Comparison of ENCODE assay signal across 19 cellular contexts in genomic region chr12:75709474-75709873, GRCh38.
DNase-seq lines count a peak whose midpoint lies in the region; ATAC-seq and TF ChIP-seq lines count a peak whose summit lies in the region.
"Had no signal": no experiment of that assay in that cellular context is flagged by ENCODE, and none has a peak within 500 bp of the region (broad histone marks: within the 10 kb centered on the region; RNA-seq: fewer than 3 reads in every experiment).

No MANE protein-coding gene starts in this region.

- WGBS in IMR-90 (ENCODE audit: extremely low coverage in 2 of 2, insufficient read length in 1 of 2), 2 experiments, result no CpG with 5 or more reads among the region's 2 CpGs

- intact Hi-C loops in IMR-90 (cut with micrococcal nuclease) (no loop called here), Panc1 (cut with micrococcal nuclease; ENCODE audit: unreplicated experiment) (loop anchor here (5.0 to 10.0 kb wide), 2 partner anchors 85 to 268 kb away; no protein-coding TSS in a partner anchor), left ventricle myocardium superior (cut with micrococcal nuclease) (no loop called here)

- peak overlapping the region; percentile 61; the same call in 1 of the 2 replicates for H3K23ac ChIP-seq in IMR-90 (ENCODE audit: low read depth, low read length)

- H3K36me3 ChIP-seq in IMR-90 (ENCODE audit: control insufficient read depth, insufficient read depth, low read length) (no peaks in the 10 kb centered on the region), Panc1 (ENCODE audit: control insufficient read depth, insufficient read depth, low read length) (no peaks in the 10 kb centered on the region)
- H3K36me3 ChIP-seq: SJCRH30 had no signal

- H4K20me1 ChIP-seq in IMR-90 (ENCODE audit: insufficient read depth, low read length), result no peaks in the 10 kb centered on the region

- H2AFZ ChIP-seq in IMR-90 (replicated peaks; ENCODE audit: low read length, poor library complexity), result peak overlapping the region; percentile 56

- H3K27me3 ChIP-seq in IMR-90 (ENCODE audit: control insufficient read depth, insufficient read depth, low read length), result no peaks in the 10 kb centered on the region
- no peaks in the 10 kb centered on the region for H3K27me3 ChIP-seq in Panc1 (ENCODE audit: control insufficient read depth, insufficient read depth, low read length)
- H3K27me3 ChIP-seq: SJCRH30 had no signal

- H3K4ac ChIP-seq in IMR-90 (ENCODE audit: low read depth, low read length), result peak overlapping the region; percentile 68

- peak overlapping the region; percentile 95 for H2AK5ac ChIP-seq in IMR-90 (ENCODE audit: low read depth, low read length)

- TF ChIP-seq CTCF in IMR-90 (conservative IDR thresholded peaks at IDR 0.05; ENCODE audit: low read depth, low read length) (no peak), Panc1 (IDR thresholded peaks at IDR 0.05) (no peak)

- H3K27ac ChIP-seq in IMR-90 (ENCODE audit: insufficient read depth, low read length), result peak overlapping the region; percentile 36
- H3K27ac ChIP-seq in Panc1 (ENCODE audit: low read length), result peak overlapping the region; percentile 100
- H3K27ac ChIP-seq: SJCRH30 had no signal

- no peaks in the 10 kb centered on the region for H3K79me1 ChIP-seq in IMR-90 (ENCODE audit: low read depth in 1 of 2, low read length in 2 of 2)

- peak overlapping the region; percentile 69; the same call in 1 of the 2 replicates for H2BK120ac ChIP-seq in IMR-90 (ENCODE audit: low read depth, low read length)

- in situ Hi-C loops in IMR-90 (cut with MboI; ENCODE audit: low sequenced_read_pairs) (no loop called here), Panc1 (cut with HindIII; ENCODE audit: low pct_unique_long_range_greater_than_20kb, low sequenced_read_pairs) (no loop called here)

- ATAC-seq in IMR-90 (ENCODE audit: low read depth) (no peak), Panc1 (no peak), left ventricle myocardium superior (peak; percentile 44), GM21423 (IDR thresholded peaks at IDR 0.05; ENCODE audit: unreplicated experiment) (no peak)

- peak overlapping the region; percentile 69; the same call in 1 of the 2 replicates for H3K14ac ChIP-seq in IMR-90 (replicated peaks; ENCODE audit: low read depth, low read length)

- dilution Hi-C loops in IMR-90 (cut with HindIII; ENCODE audit: low sequenced_read_pairs, unreplicated experiment), result no loop called here

- no peak overlapping the region for H3K56ac ChIP-seq in IMR-90 (ENCODE audit: extremely low read depth, insufficient read depth, low read length)

- peak overlapping the region; percentile 43; the same call in 1 of the 2 replicates for H4K5ac ChIP-seq in IMR-90 (ENCODE audit: low read depth, low read length)

- CTCF ChIA-PET in IMR-90 (lab: Yijun Ruan, JAX), result interaction anchor here (1.5 to 2.2 kb wide), 2 partner anchors 10 to 183 kb away, joined by 3 to 10 read pairs; no protein-coding TSS in a partner anchor
- CTCF ChIA-PET in Panc1 (lab: Charles Lee), result no interaction called here

- peak overlapping the region; percentile 46 to 75; a peak in 3 of 4 replicates for H4K8ac ChIP-seq in IMR-90 (ENCODE audit: low read depth in 2 of 2, low read length in 2 of 2)

- peak overlapping the region; percentile 82 for H4K91ac ChIP-seq in IMR-90 (ENCODE audit: insufficient read depth, low read depth, low read length)

- BruUV-seq in IMR-90 (replicated peaks; lab: Mats Ljungman, UMichigan) (no TSS peak), Panc1 (replicated peaks; lab: Mats Ljungman, UMichigan) (no TSS peak)

- DNase-seq in IMR-90 (no peak), Panc1 (ENCODE audit: low read depth, low spot score) (no peak), left ventricle myocardium superior (no peak), retina (peak; percentile 39), iPS-NIHi7 (ENCODE audit: extremely low spot score) (no peak), cortex of kidney (lab: John Stamatoyannopoulos, UW) (no peak)
- DNase-seq: CD4-positive, CD25-positive, alpha-beta regulatory T cell; EL; GF-D8; H9; KBM-7; NCI-H1105; NCI-H146; NCI-H2029; NCI-H226; NCI-H510A treated with DMSO at 0.1 percent for 48 hours; NCI-H748 treated with DMSO at 0.1 percent for 48 hours; SJCRH30 had no signal

- POLR2A ChIA-PET in IMR-90 (lab: Charles Lee; ENCODE audit: unreplicated experiment), result no interaction called here
- POLR2A ChIA-PET in Panc1 (lab: Charles Lee), result no interaction called here

- no peak overlapping the region for H3K4me2 ChIP-seq in IMR-90 (ENCODE audit: low read depth, low read length)

- H3K18ac ChIP-seq in IMR-90 (ENCODE audit: low read depth, low read length), result peak overlapping the region; percentile 73

- H3K9me3 ChIP-seq in IMR-90 (ENCODE audit: control insufficient read depth, insufficient read depth, low read length), result no peaks in the 10 kb centered on the region
- H3K9me3 ChIP-seq in Panc1 (ENCODE audit: control insufficient read depth, insufficient read depth, low read depth, low read length), result peaks cover 6% of the 10 kb centered on the region; the same call in 1 of the 2 replicates
- H3K9me3 ChIP-seq: SJCRH30 had no signal

- no peak overlapping the region for H3K9ac ChIP-seq in IMR-90 (ENCODE audit: low read depth, low read length)

- H3K4me1 ChIP-seq in IMR-90 (ENCODE audit: control insufficient read depth, insufficient read depth, low read length) (peaks cover 9% of the 10 kb centered on the region), Panc1 (ENCODE audit: control insufficient read depth, insufficient read depth, low read length) (peaks cover 80% of the 10 kb centered on the region)

- H3K4me3 ChIP-seq in IMR-90 (ENCODE audit: insufficient read depth, low read depth, low read length) (no peak overlapping the region), Panc1 (ENCODE audit: low read depth in 2 of 2, low read length in 2 of 2) (no peak overlapping the region)
- H3K4me3 ChIP-seq: SJCRH30 had no signal

- TF ChIP-seq POLR2A in IMR-90 (IDR thresholded peaks at IDR 0.05; ENCODE audit: low read depth, low read length), result no peak

- no peak overlapping the region for H2BK5ac ChIP-seq in IMR-90 (ENCODE audit: low read depth, low read length, poor library complexity, severe bottlenecking)

- H3K9me1 ChIP-seq in IMR-90 (ENCODE audit: insufficient read depth, low read length), result no peaks in the 10 kb centered on the region

- peak overlapping the region; percentile 63; the same call in 1 of the 2 replicates for H2BK20ac ChIP-seq in IMR-90 (ENCODE audit: low read depth, low read length)

- TF ChIP-seq RAD21 in IMR-90 (IDR thresholded peaks at IDR 0.05; ENCODE audit: low read length), result no peak

- peak overlapping the region; percentile 22 for H2AK9ac ChIP-seq in IMR-90 (replicated peaks; ENCODE audit: low read depth, low read length, poor library complexity)

- H2BK15ac ChIP-seq in IMR-90 (ENCODE audit: low read depth, low read length), result peak overlapping the region; percentile 88

TF ChIP-seq in IMR-90, 13 proteins besides CTCF, POLR2A, EP300 and RAD21:
- TF ChIP-seq RFX5 (IDR thresholded peaks at IDR 0.05; ENCODE audit: low read depth, low read length) (no peak), BHLHE40 (IDR thresholded peaks at IDR 0.05; ENCODE audit: low read depth, low read length) (no peak), MAFK (IDR thresholded peaks at IDR 0.05; ENCODE audit: low read depth, low read length) (no peak), SMC3 (IDR thresholded peaks at IDR 0.05; ENCODE audit: low read depth, low read length) (no peak), CHD1 (IDR thresholded peaks at IDR 0.05; ENCODE audit: low read depth, low read length) (no peak), ELK1 (IDR thresholded peaks at IDR 0.05; ENCODE audit: borderline replicate concordance, low read depth, low read length) (no peak)
